In the genomic region with DNA sequence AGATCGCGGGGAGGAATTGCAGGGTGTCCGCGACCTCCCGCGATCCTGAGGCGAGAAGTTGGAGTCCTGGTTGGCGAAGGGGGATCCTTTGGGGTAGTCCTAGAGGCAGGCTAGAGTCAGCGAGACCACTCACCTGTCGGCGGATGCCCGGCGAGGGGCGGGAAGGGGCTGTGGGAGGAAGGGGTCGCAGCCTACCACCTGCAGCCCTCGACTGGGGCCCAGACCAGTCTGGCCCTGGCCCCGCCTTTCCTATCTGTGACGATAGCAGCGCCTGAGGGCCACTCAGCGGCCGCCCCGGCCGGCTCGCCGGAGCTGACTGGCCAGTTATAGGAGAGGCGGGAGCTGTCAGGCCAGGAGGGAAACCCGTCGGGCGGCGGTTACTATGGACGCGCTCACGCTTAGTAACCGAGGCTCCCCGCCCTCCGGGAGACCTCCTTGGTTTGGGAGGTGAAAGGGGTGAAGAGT, we compare ENCODE assay signal across 2 cellular contexts.
TF ChIP-seq lines count a peak whose summit lies in the region.

A gene (minus strand): TSS at position 213 of the 465 bp plus-strand sequence. CDS start 10,012 bp downstream, outside the sequence.

TF ChIP-seq in A549, 52 proteins besides CTCF, POLR2A, EP300 and RAD21 (continued from another document):
- TF ChIP-seq HOXB13 (CRISPR knock-in tag; IDR thresholded peaks at IDR 0.05; ENCODE audit: low read depth): no peak
- no peak for TF ChIP-seq FOSL2 (IDR thresholded peaks at IDR 0.05)
- TF ChIP-seq FOSL2 (CRISPR knock-in tag; IDR thresholded peaks at IDR 0.05): no peak

TF ChIP-seq in WTC11, 78 proteins besides CTCF, POLR2A, EP300 and RAD21 (continued from another document):
- TF ChIP-seq ZNF138 (CRISPR knock-in tag; conservative IDR thresholded peaks at IDR 0.05) (0 out of 2 replicates have a peak, but pooled peaks have one; percentile 41), ZNF396 (CRISPR knock-in tag; IDR thresholded peaks at IDR 0.05; ENCODE audit: borderline replicate concordance) (no peak), TEAD1 (CRISPR knock-in tag; IDR thresholded peaks at IDR 0.05) (0 out of 2 replicates have a peak, but pooled peaks have one; percentile 29), ZBTB21 (CRISPR knock-in tag; IDR thresholded peaks at IDR 0.05; ENCODE audit: borderline replicate concordance) (no peak), NFYB (CRISPR knock-in tag; conservative IDR thresholded peaks at IDR 0.05; ENCODE audit: low read depth) (peak; percentile 73), FOXK1 (CRISPR knock-in tag; IDR thresholded peaks at IDR 0.05) (no peak), CREM (CRISPR knock-in tag; IDR thresholded peaks at IDR 0.05) (no peak)
- TF ChIP-seq, protein P1, sequence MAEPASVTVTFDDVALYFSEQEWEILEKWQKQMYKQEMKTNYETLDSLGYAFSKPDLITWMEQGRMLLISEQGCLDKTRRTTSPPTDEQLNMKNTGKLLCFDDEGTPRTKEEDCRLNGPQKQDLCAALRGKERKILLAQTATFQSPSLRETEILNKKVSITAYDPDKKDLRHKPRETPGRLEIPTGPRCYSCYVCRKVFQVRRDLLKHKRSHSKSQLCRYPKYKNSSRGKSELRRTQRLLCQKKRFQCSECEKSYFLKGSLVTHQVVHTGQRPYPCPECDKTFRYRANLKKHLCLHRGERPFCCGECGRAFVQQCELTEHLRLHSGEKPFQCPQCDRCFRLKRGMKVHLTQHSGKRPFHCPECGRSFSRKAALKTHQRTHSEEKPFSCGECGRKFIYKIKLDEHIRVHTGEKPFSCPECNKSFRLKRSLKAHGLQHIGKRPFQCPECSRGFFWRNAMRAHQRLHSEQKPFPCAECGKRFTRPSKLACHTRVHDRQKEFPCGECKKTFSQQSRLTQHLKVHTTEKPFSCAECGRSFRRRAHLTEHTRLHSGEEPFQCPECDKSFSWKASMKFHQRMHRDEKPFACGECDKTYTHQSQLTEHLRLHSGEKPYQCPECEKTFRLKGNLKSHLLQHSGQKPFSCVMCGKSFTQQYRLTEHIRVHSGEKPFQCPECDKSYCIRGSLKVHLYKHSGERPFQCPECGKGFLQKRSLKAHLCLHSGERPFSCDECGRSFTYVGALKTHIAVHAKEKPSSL (CRISPR knock-in tag; conservative IDR thresholded peaks at IDR 0.05): no peak
- TF ChIP-seq, protein P2, sequence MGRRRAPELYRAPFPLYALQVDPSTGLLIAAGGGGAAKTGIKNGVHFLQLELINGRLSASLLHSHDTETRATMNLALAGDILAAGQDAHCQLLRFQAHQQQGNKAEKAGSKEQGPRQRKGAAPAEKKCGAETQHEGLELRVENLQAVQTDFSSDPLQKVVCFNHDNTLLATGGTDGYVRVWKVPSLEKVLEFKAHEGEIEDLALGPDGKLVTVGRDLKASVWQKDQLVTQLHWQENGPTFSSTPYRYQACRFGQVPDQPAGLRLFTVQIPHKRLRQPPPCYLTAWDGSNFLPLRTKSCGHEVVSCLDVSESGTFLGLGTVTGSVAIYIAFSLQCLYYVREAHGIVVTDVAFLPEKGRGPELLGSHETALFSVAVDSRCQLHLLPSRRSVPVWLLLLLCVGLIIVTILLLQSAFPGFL (CRISPR knock-in tag; IDR thresholded peaks at IDR 0.05; ENCODE audit: borderline replicate concordance): no peak
- TF ChIP-seq, protein P3, sequence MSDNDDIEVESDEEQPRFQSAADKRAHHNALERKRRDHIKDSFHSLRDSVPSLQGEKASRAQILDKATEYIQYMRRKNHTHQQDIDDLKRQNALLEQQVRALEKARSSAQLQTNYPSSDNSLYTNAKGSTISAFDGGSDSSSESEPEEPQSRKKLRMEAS (CRISPR knock-in tag; IDR thresholded peaks at IDR 0.05): peak; percentile 74
- TF ChIP-seq, protein P4, sequence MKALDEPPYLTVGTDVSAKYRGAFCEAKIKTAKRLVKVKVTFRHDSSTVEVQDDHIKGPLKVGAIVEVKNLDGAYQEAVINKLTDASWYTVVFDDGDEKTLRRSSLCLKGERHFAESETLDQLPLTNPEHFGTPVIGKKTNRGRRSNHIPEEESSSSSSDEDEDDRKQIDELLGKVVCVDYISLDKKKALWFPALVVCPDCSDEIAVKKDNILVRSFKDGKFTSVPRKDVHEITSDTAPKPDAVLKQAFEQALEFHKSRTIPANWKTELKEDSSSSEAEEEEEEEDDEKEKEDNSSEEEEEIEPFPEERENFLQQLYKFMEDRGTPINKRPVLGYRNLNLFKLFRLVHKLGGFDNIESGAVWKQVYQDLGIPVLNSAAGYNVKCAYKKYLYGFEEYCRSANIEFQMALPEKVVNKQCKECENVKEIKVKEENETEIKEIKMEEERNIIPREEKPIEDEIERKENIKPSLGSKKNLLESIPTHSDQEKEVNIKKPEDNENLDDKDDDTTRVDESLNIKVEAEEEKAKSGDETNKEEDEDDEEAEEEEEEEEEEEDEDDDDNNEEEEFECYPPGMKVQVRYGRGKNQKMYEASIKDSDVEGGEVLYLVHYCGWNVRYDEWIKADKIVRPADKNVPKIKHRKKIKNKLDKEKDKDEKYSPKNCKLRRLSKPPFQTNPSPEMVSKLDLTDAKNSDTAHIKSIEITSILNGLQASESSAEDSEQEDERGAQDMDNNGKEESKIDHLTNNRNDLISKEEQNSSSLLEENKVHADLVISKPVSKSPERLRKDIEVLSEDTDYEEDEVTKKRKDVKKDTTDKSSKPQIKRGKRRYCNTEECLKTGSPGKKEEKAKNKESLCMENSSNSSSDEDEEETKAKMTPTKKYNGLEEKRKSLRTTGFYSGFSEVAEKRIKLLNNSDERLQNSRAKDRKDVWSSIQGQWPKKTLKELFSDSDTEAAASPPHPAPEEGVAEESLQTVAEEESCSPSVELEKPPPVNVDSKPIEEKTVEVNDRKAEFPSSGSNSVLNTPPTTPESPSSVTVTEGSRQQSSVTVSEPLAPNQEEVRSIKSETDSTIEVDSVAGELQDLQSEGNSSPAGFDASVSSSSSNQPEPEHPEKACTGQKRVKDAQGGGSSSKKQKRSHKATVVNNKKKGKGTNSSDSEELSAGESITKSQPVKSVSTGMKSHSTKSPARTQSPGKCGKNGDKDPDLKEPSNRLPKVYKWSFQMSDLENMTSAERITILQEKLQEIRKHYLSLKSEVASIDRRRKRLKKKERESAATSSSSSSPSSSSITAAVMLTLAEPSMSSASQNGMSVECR (CRISPR knock-in tag; IDR thresholded peaks at IDR 0.05; ENCODE audit: borderline replicate concordance): peak; percentile 35; the same call in 1 of the 2 replicates
